In the genomic region with DNA sequence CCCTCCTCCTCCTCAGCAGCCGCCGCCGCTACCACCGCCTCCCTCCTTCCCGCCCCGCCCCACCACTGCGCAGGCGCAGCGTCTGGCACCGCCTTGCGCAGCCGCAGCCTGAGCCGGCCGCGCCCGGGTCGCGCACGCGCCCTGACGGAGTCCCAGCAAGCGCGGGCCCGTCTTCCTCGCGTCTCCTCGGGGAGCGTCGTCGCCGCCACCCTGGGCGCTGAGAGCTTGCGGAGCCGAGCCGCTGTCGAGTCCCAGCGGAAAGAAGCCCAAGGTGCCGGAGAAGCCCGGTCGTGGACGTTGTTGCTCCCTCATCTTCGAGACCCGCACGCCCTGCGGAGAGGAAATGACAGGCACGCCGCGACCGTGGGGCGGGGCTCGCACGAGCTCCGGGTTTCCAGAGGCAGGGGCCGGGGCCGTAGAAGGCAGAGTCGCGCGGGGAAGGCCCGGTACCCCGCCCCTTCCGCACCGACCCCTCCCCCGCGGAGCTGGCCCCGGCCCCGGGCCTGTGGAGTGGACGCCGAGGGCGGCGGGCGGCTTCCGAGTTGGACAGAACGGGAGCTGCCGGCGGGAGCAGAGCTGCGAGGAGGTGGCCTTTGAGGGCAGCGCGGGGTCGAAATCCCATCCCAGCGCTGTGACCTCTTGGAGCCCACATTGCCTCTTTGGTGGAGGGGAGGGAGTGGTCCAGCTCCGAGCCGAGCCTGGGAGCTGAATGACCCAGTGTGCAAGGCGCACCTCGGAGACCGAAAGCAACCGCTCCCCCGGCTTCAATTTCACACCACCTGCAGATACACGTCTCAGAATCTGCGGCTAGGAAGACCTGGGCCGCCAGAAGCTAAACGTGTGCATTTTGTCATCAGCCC, we compare ENCODE assay signal across 1 cellular context.
A peak's percentile ranks its signal among the peaks of the same experiment; 100 is the strongest.
TF ChIP-seq lines count a peak whose summit lies in the region.

No MANE protein-coding gene starts in this region.

TF ChIP-seq in WTC11, 78 proteins besides CTCF, POLR2A, EP300 and RAD21 (continued from another document):
- TF ChIP-seq ETV6 (CRISPR knock-in tag; IDR thresholded peaks at IDR 0.05) = peak; percentile 27; the same call in 1 of the 2 replicates
- TF ChIP-seq SMAD3 (CRISPR knock-in tag; IDR thresholded peaks at IDR 0.05; ENCODE audit: borderline replicate concordance) = peak; percentile 13; the same call in 1 of the 2 replicates
- TF ChIP-seq, protein P1, sequence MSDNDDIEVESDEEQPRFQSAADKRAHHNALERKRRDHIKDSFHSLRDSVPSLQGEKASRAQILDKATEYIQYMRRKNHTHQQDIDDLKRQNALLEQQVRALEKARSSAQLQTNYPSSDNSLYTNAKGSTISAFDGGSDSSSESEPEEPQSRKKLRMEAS (CRISPR knock-in tag; IDR thresholded peaks at IDR 0.05) = peak; percentile 90
- no peak for TF ChIP-seq ZNF416 (CRISPR knock-in tag; IDR thresholded peaks at IDR 0.05)
- TF ChIP-seq CREM (CRISPR knock-in tag; IDR thresholded peaks at IDR 0.05) = peak; percentile 62; the same call in 1 of the 2 replicates
- TF ChIP-seq ZNF317 (CRISPR knock-in tag; IDR thresholded peaks at IDR 0.05; ENCODE audit: borderline replicate concordance, low read depth) = no peak
- peak; percentile 83 for TF ChIP-seq ZNF232 (CRISPR knock-in tag; IDR thresholded peaks at IDR 0.05)
- no peak for TF ChIP-seq ZNF263 (CRISPR knock-in tag; IDR thresholded peaks at IDR 0.05; ENCODE audit: low read depth)
- peak; percentile 86; the same call in 1 of the 2 replicates for TF ChIP-seq ZBTB21 (CRISPR knock-in tag; IDR thresholded peaks at IDR 0.05; ENCODE audit: borderline replicate concordance)
- peak; percentile 88 for TF ChIP-seq NFE2L1 (CRISPR knock-in tag; IDR thresholded peaks at IDR 0.05)
- TF ChIP-seq, protein P2, sequence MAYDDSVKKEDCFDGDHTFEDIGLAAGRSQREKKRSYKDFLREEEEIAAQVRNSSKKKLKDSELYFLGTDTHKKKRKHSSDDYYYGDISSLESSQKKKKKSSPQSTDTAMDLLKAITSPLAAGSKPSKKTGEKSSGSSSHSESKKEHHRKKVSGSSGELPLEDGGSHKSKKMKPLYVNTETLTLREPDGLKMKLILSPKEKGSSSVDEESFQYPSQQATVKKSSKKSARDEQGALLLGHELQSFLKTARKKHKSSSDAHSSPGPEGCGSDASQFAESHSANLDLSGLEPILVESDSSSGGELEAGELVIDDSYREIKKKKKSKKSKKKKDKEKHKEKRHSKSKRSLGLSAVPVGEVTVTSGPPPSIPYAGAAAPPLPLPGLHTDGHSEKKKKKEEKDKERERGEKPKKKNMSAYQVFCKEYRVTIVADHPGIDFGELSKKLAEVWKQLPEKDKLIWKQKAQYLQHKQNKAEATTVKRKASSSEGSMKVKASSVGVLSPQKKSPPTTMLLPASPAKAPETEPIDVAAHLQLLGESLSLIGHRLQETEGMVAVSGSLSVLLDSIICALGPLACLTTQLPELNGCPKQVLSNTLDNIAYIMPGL (CRISPR knock-in tag; IDR thresholded peaks at IDR 0.05) = peak; percentile 72; the same call in 1 of the 2 replicates
- TF ChIP-seq, protein P3, sequence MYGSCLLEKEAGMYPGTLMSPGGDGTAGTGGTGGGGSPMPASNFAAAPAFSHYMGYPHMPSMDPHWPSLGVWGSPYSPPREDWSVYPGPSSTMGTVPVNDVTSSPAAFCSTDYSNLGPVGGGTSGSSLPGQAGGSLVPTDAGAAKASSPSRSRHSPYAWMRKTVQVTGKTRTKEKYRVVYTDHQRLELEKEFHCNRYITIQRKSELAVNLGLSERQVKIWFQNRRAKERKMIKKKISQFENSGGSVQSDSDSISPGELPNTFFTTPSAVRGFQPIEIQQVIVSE (CRISPR knock-in tag; IDR thresholded peaks at IDR 0.05; ENCODE audit: borderline replicate concordance) = no peak
- TF ChIP-seq ZNF138 (CRISPR knock-in tag; conservative IDR thresholded peaks at IDR 0.05) = peak; percentile 74; the same call in 1 of the 2 replicates
- peak; percentile 95 for TF ChIP-seq FOXP1 (CRISPR knock-in tag; IDR thresholded peaks at IDR 0.05; ENCODE audit: borderline replicate concordance)
- no peak for TF ChIP-seq ZNF121 (CRISPR knock-in tag; IDR thresholded peaks at IDR 0.05)
- TF ChIP-seq, protein P4, sequence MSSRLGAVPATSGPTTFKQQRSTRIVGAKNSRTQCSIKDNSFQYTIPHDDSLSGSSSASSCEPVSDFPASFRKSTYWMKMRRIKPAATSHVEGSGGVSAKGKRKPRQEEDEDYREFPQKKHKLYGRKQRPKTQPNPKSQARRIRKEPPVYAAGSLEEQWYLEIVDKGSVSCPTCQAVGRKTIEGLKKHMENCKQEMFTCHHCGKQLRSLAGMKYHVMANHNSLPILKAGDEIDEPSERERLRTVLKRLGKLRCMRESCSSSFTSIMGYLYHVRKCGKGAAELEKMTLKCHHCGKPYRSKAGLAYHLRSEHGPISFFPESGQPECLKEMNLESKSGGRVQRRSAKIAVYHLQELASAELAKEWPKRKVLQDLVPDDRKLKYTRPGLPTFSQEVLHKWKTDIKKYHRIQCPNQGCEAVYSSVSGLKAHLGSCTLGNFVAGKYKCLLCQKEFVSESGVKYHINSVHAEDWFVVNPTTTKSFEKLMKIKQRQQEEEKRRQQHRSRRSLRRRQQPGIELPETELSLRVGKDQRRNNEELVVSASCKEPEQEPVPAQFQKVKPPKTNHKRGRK (CRISPR knock-in tag; IDR thresholded peaks at IDR 0.05; ENCODE audit: borderline replicate concordance) = no peak
- TF ChIP-seq, protein P5, sequence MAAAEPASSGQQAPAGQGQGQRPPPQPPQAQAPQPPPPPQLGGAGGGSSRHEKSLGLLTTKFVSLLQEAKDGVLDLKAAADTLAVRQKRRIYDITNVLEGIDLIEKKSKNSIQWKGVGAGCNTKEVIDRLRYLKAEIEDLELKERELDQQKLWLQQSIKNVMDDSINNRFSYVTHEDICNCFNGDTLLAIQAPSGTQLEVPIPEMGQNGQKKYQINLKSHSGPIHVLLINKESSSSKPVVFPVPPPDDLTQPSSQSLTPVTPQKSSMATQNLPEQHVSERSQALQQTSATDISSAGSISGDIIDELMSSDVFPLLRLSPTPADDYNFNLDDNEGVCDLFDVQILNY (CRISPR knock-in tag; IDR thresholded peaks at IDR 0.05) = peak; percentile 84
- peak; percentile 89 for TF ChIP-seq TEAD1 (CRISPR knock-in tag; IDR thresholded peaks at IDR 0.05)
- TF ChIP-seq, protein P6, sequence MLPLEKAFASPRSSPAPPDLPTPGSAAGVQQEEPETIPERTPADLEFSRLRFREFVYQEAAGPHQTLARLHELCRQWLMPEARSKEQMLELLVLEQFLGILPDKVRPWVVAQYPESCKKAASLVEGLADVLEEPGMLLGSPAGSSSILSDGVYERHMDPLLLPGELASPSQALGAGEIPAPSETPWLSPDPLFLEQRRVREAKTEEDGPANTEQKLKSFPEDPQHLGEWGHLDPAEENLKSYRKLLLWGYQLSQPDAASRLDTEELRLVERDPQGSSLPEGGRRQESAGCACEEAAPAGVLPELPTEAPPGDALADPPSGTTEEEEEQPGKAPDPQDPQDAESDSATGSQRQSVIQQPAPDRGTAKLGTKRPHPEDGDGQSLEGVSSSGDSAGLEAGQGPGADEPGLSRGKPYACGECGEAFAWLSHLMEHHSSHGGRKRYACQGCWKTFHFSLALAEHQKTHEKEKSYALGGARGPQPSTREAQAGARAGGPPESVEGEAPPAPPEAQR (CRISPR knock-in tag; IDR thresholded peaks at IDR 0.05) = no peak
- TF ChIP-seq MYBL2 (CRISPR knock-in tag; IDR thresholded peaks at IDR 0.05) = peak; percentile 81
- no peak for TF ChIP-seq JAZF1 (CRISPR knock-in tag; IDR thresholded peaks at IDR 0.05)
- TF ChIP-seq, protein P7, sequence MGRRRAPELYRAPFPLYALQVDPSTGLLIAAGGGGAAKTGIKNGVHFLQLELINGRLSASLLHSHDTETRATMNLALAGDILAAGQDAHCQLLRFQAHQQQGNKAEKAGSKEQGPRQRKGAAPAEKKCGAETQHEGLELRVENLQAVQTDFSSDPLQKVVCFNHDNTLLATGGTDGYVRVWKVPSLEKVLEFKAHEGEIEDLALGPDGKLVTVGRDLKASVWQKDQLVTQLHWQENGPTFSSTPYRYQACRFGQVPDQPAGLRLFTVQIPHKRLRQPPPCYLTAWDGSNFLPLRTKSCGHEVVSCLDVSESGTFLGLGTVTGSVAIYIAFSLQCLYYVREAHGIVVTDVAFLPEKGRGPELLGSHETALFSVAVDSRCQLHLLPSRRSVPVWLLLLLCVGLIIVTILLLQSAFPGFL (CRISPR knock-in tag; IDR thresholded peaks at IDR 0.05; ENCODE audit: borderline replicate concordance) = no peak
- no peak for TF ChIP-seq NFYB (CRISPR knock-in tag; conservative IDR thresholded peaks at IDR 0.05; ENCODE audit: low read depth)
TF ChIP-seq in WTC11: peak in this region for 21.
